16 cellular contexts compared by ENCODE assay signal in the genomic region with DNA sequence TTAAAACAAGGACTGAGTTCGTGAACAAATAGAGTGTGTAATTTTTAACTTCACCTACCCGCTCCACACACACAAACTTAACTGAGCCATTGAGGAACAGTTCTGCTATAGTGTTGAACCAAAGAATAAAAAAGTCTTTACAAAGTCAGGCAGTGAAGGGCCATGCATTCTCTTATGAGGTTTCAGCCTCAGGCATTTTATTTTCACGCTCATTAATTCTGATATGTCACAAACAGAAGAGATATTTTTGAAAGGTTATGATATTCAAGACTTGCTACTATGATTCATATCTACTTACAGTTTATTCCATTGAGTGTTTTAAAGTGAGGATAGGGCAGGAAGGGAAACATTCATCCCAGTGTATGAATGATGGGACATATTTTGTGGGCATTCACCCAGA.
A peak's percentile ranks its signal among the peaks of the same experiment; 100 is the strongest.
DNase-seq lines count a peak whose midpoint lies in the region; ATAC-seq and TF ChIP-seq lines count a peak whose summit lies in the region.
"Had no signal": no experiment of that assay in that cellular context is flagged by ENCODE, and none has a peak within 500 bp of the region (broad histone marks: within the 10 kb centered on the region; RNA-seq: fewer than 3 reads in every experiment).

No MANE protein-coding gene starts in this region.

- ATAC-seq in SK-N-SH treated with all-trans-retinoic acid at 6 μM for 48 hours (peak; percentile 61), mucosa of descending colon (no peak)
- ATAC-seq: GM23338 had no signal

- H3K4me3 ChIP-seq in mucosa of descending colon (no peak overlapping the region), transverse colon (no peak overlapping the region)
- H3K4me3 ChIP-seq: GM23338 had no signal

- H3K9me3 ChIP-seq in mucosa of descending colon, result no peaks in the 10 kb centered on the region
- H3K9me3 ChIP-seq in transverse colon, result no peaks in the 10 kb centered on the region
- H3K9me3 ChIP-seq: BE2C, Caco-2 had no signal

- peak; percentile 38 for DNase-seq in ELR (ENCODE audit: low read depth)
- DNase-seq in RPMI7951 (ENCODE audit: low read depth), result peak; percentile 35
- DNase-seq in ureter (ENCODE audit: low spot score), result no peak
- no peak for DNase-seq in mucosa of descending colon
- DNase-seq in transverse colon, result no peak
- no peak for DNase-seq in activated gamma-delta T cell treated with Interleukin-2 at 50 U/mL for 16 hours
- DNase-seq: ACHN; BE2C; C1 segment of cervical spinal cord; Caco-2; CD4-positive, CD25-positive, alpha-beta regulatory T cell; CD8-positive, alpha-beta memory T cell; GDM1; IMR-90 had no signal

- whole genome bisulfite sequencing in transverse colon (ENCODE audit: low coverage in 1 of 2), 2 donors, result 74 to 76% methylated on average over 3 of the region's 3 CpGs

- in situ Hi-C loops in transverse colon (cut with MboI; ENCODE audit: low pct_ligation_motif_present in 1 of 4, low pct_unique_long_range_greater_than_20kb in 1 of 4, low sequenced_read_pairs in 3 of 4), result no loop called here

- no peak for TF ChIP-seq POLR2A in transverse colon (IDR thresholded peaks at IDR 0.05)

- H3K36me3 ChIP-seq in mucosa of descending colon (ENCODE audit: low read depth) (no peaks in the 10 kb centered on the region), transverse colon (no peaks in the 10 kb centered on the region)
- H3K36me3 ChIP-seq: BE2C had no signal

- intact Hi-C loops in mucosa of descending colon (cut with DNase I, micrococcal nuclease), result no loop called here
- intact Hi-C loops in transverse colon (cut with DNase I; ENCODE audit: low total_unique reads), result no loop called here

- H3K4me1 ChIP-seq in mucosa of descending colon (ENCODE audit: low read depth) (no peaks in the 10 kb centered on the region), transverse colon (no peaks in the 10 kb centered on the region)
- H3K4me1 ChIP-seq: Caco-2 had no signal

- no peaks in the 10 kb centered on the region for H3K27me3 ChIP-seq in transverse colon
- H3K27me3 ChIP-seq: BE2C had no signal

- no peak for TF ChIP-seq EP300 in transverse colon (IDR thresholded peaks at IDR 0.05; ENCODE audit: low read depth)

- H3K27ac ChIP-seq in transverse colon, result no peak overlapping the region

- TF ChIP-seq CTCF in mucosa of descending colon (IDR thresholded peaks at IDR 0.05) (no peak), transverse colon (IDR thresholded peaks at IDR 0.05) (no peak)

TF ChIP-seq in SK-N-SH treated with all-trans-retinoic acid at 6 μM for 48 hours, 23 proteins besides CTCF, POLR2A, EP300 and RAD21:
- TF ChIP-seq TOX (CRISPR knock-in tag; IDR thresholded peaks at IDR 0.05; ENCODE audit: borderline replicate concordance), result no peak
- no peak for TF ChIP-seq PATZ1 (CRISPR knock-in tag; IDR thresholded peaks at IDR 0.05; ENCODE audit: borderline replicate concordance)
- 0 out of 2 replicates have a peak, but pooled peaks have one; percentile 24 for TF ChIP-seq ZC3H10 (CRISPR knock-in tag; IDR thresholded peaks at IDR 0.05)

Comparison
In these comparisons a context has a peak if more than half of its experiments do, and no peak if none do; other contexts are left out.
1. DNase-seq: peak in ELR (single experiment) and RPMI7951 (single experiment); none in ureter (single experiment), mucosa of descending colon (0 of 3), transverse colon (single experiment) and activated gamma-delta T cell treated with Interleukin-2 at 50 U/mL for 16 hours (single experiment).